In the genomic region with DNA sequence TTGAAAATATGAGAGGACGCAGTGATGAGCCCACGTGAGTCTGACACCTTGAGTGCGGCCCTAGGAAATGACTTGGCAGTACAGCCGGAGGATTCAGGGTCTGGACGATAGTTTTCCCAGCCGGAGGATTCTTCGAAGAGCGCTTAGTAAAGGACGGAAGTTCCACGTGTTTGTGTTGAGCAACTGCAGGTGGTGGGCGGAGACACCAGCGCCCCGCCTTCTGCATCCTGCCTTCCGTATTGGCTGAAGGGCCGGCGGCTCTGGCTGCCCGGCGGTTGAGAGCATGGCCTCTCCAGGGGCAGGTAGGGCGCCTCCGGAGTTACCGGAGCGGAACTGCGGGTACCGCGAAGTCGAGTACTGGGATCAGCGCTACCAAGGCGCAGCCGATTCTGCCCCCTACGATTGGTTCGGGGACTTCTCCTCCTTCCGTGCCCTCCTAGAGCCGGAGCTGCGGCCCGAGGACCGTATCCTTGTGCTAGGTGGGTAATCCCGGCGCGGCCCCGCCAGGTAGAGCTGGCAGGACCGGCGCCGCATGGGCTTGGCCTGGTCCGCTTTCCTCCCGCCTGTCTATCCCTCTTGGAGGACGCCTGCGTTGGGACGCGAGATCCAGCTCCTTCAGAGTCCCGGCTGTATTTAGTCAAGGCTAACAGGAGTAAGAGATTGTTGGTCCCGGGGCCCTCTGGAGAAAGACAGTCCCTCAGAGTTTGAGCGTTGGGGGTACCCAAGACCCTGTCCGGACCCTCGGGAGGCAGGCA, we compare ENCODE assay signal across 8 cellular contexts. TPM values are rescaled to one million over a fixed set of nuclear protein-coding genes. Genes with fewer than 3 reads are reported as not detected.
DNase-seq lines count a peak whose midpoint lies in the region; ATAC-seq and TF ChIP-seq lines count a peak whose summit lies in the region.

Gene EEF1AKMT4, plus strand, starts transcription at position 261 of the 755 bp plus-strand sequence. Its CDS starts 23 bp downstream, at position 284.

- TF ChIP-seq POLR2A in IMR-90 (IDR thresholded peaks at IDR 0.05; ENCODE audit: low read depth, low read length): no peak

- H3K36me3 ChIP-seq in IMR-90 (ENCODE audit: control insufficient read depth, insufficient read depth, low read length) (peaks cover 11% of the 10 kb centered on the region; the same call in 1 of the 2 replicates), OCI-LY7 (ENCODE audit: insufficient read depth, low read length) (peaks cover 12% of the 10 kb centered on the region)

- TF ChIP-seq CTCF in IMR-90 (conservative IDR thresholded peaks at IDR 0.05; ENCODE audit: low read depth, low read length) (peak; percentile 58), OCI-LY7 (conservative IDR thresholded peaks at IDR 0.05; ENCODE audit: low read length) (no peak), epithelial cell of proximal tubule (conservative IDR thresholded peaks at IDR 0.05; ENCODE audit: low read depth, low read length) (no peak)

- H4K91ac ChIP-seq in IMR-90 (ENCODE audit: insufficient read depth, low read depth, low read length): peak within 1 kb of the TSS; percentile 90

- H3K4me3 ChIP-seq in IMR-90 (ENCODE audit: insufficient read depth, low read depth, low read length) (peak within 1 kb of the TSS; percentile 97), OCI-LY7 (ENCODE audit: low read depth, low read length, poor library complexity, severe bottlenecking) (peak within 1 kb of the TSS; percentile 81), epithelial cell of proximal tubule (ENCODE audit: low read depth, low read length) (peak within 1 kb of the TSS; percentile 88)

- peak within 1 kb of the TSS; percentile 47; the same call in 1 of the 3 replicates for H2BK15ac ChIP-seq in IMR-90 (ENCODE audit: low read depth, low read length)

- peak within 1 kb of the TSS; percentile 91 for H3K4ac ChIP-seq in IMR-90 (ENCODE audit: low read depth, low read length)

- in situ Hi-C loops in IMR-90 (cut with MboI; ENCODE audit: low sequenced_read_pairs): loop anchor here (10.0 to 25.0 kb wide), 2 partner anchors 355 to 787 kb away; no protein-coding TSS in a partner anchor

- peak within 1 kb of the TSS; percentile 99 for H2AFZ ChIP-seq in IMR-90 (replicated peaks; ENCODE audit: low read length, poor library complexity)
- H2AFZ ChIP-seq in OCI-LY7 (ENCODE audit: low read length): peak within 1 kb of the TSS; percentile 98

- BruUV-seq in IMR-90 (replicated peaks; lab: Mats Ljungman, UMichigan): no TSS peak
- no TSS peak for BruUV-seq in OCI-LY7 (replicated peaks; lab: Mats Ljungman, UMichigan)

- peak within 1 kb of the TSS; percentile 87 to 95 for H4K8ac ChIP-seq in IMR-90 (ENCODE audit: low read depth in 2 of 2, low read length in 2 of 2)

- H2BK20ac ChIP-seq in IMR-90 (ENCODE audit: low read depth, low read length): no peak within 1 kb of the TSS

- no peaks in the 10 kb centered on the region for H3K9me3 ChIP-seq in IMR-90 (ENCODE audit: control insufficient read depth, insufficient read depth, low read length)
- H3K9me3 ChIP-seq in OCI-LY7 (ENCODE audit: low read length): no peaks in the 10 kb centered on the region

- H3K79me1 ChIP-seq in IMR-90 (ENCODE audit: low read depth in 1 of 2, low read length in 2 of 2): peaks cover 7 to 24% of the 10 kb centered on the region in 2 experiments

- H3K4me1 ChIP-seq in IMR-90 (ENCODE audit: control insufficient read depth, insufficient read depth, low read length): no peaks in the 10 kb centered on the region; the same call in 1 of the 2 replicates
- H3K4me1 ChIP-seq in OCI-LY7 (ENCODE audit: insufficient read depth, low read length, poor library complexity, severe bottlenecking): peaks cover 8% of the 10 kb centered on the region

- ATAC-seq in GM21528 (IDR thresholded peaks at IDR 0.05; ENCODE audit: low FRiP score, unreplicated experiment) (peak; percentile 79), IMR-90 (ENCODE audit: low read depth) (peak; percentile 94)

- peak within 1 kb of the TSS; percentile 96 for H3K14ac ChIP-seq in IMR-90 (replicated peaks; ENCODE audit: low read depth, low read length)

- peak; percentile 97 for DNase-seq in DMS153 (lab: John Stamatoyannopoulos, UW)
- peak; percentile 98 for DNase-seq in IMR-90
- peak; percentile 98 for DNase-seq in OCI-LY7 (ENCODE audit: low spot score)
- peak; percentile 89 for DNase-seq in activated T-cell treated with anti-CD3 and anti-CD28 coated beads for 4 hours
- DNase-seq in epithelial cell of proximal tubule (ENCODE audit: low read depth): peak; percentile 83
- peak; percentile 97 for DNase-seq in mucosa of gallbladder (ENCODE audit: low spot score)
- DNase-seq in stimulated activated CD8-positive, alpha-beta memory T cell treated with anti-CD3 and anti-CD28 coated beads, Interleukin-4, amount 100 ng/mL, for 4 hours (ENCODE audit: low read depth in 2 of 2, low spot score in 1 of 2): peak; percentile 87 to 93

- intact Hi-C loops in IMR-90 (cut with micrococcal nuclease) (loop anchor here (1.0 to 10.0 kb wide), 5 partner anchors 63 to 354 kb away; partner anchors contain the start of genes ABCC5, ABCF3 and EIF2B5), OCI-LY7 (cut with micrococcal nuclease; ENCODE audit: unreplicated experiment) (loop anchor here (1.0 to 5.0 kb wide), 7 partner anchors 38 to 354 kb away; partner anchors contain the start of genes ABCF3, EIF2B5 and PSMD2)

- WGBS in IMR-90 (ENCODE audit: extremely low coverage in 2 of 2, insufficient read length in 1 of 2), 2 experiments: 0% methylated on average over 19 of the region's 54 CpGs; no CpG with 5 or more reads in 1 of the 2 experiments

- H3K9ac ChIP-seq in IMR-90 (ENCODE audit: low read depth, low read length): peak within 1 kb of the TSS; percentile 95

- H2BK120ac ChIP-seq in IMR-90 (ENCODE audit: low read depth, low read length): peak within 1 kb of the TSS; percentile 75

- CTCF ChIA-PET in IMR-90 (lab: Yijun Ruan, JAX): interaction anchor here (0.7 to 1.2 kb wide), 5 partner anchors 9 to 72 kb away, joined by 3 to 5 read pairs (median 4); no protein-coding TSS in a partner anchor
- CTCF ChIA-PET in OCI-LY7 (lab: Charles Lee; ENCODE audit: unreplicated experiment): interaction anchor here (0.8 to 1.4 kb wide), 2 partner anchors 90 to 353 kb away, joined by 3 read pairs; no protein-coding TSS in a partner anchor

- peak within 1 kb of the TSS; percentile 84 for H2AK9ac ChIP-seq in IMR-90 (replicated peaks; ENCODE audit: low read depth, low read length, poor library complexity)

- POLR2A ChIA-PET in IMR-90 (lab: Charles Lee; ENCODE audit: unreplicated experiment) (interaction anchor here (0.6 kb wide), 1 partner anchor 234 kb away, joined by 9 read pairs; no protein-coding TSS in a partner anchor), OCI-LY7 (lab: Charles Lee) (interaction anchor here (0.8 kb wide), 1 partner anchor 67 kb away, joined by 3 read pairs; no protein-coding TSS in a partner anchor)

- H3K4me2 ChIP-seq in IMR-90 (ENCODE audit: low read depth, low read length) (peak within 1 kb of the TSS; percentile 99), OCI-LY7 (ENCODE audit: low read length) (peak within 1 kb of the TSS; percentile 99)

- peak; percentile 42; the same call in 1 of the 2 replicates for TF ChIP-seq RAD21 in IMR-90 (IDR thresholded peaks at IDR 0.05; ENCODE audit: low read length)

- H3K27ac ChIP-seq in IMR-90 (ENCODE audit: insufficient read depth, low read length) (peak within 1 kb of the TSS; percentile 82), OCI-LY7 (ENCODE audit: low read depth, low read length, poor library complexity, severe bottlenecking) (peak within 1 kb of the TSS; percentile 83)

- H3K27me3 ChIP-seq in IMR-90 (ENCODE audit: control insufficient read depth, insufficient read depth, low read length): no peaks in the 10 kb centered on the region

- peak within 1 kb of the TSS; percentile 92 for H4K5ac ChIP-seq in IMR-90 (ENCODE audit: low read depth, low read length)

- dilution Hi-C loops in IMR-90 (cut with HindIII; ENCODE audit: low sequenced_read_pairs, unreplicated experiment): no loop called here

- peak within 1 kb of the TSS; percentile 85 for H2BK5ac ChIP-seq in IMR-90 (ENCODE audit: low read depth, low read length, poor library complexity, severe bottlenecking)

- no peaks in the 10 kb centered on the region for H3K9me2 ChIP-seq in OCI-LY7 (ENCODE audit: insufficient read depth, low read length)

- H4K20me1 ChIP-seq in IMR-90 (ENCODE audit: insufficient read depth, low read length): no peaks in the 10 kb centered on the region; the same call in 1 of the 2 replicates
- H4K20me1 ChIP-seq in OCI-LY7 (ENCODE audit: insufficient read depth, low read length): peaks cover 4% of the 10 kb centered on the region; the same call in 1 of the 2 replicates

- H3K56ac ChIP-seq in IMR-90 (ENCODE audit: extremely low read depth, insufficient read depth, low read length): peak within 1 kb of the TSS; percentile 93

- H3K79me2 ChIP-seq in OCI-LY7 (ENCODE audit: insufficient read depth, low read depth, low read length): peaks cover 13% of the 10 kb centered on the region

- H2AK5ac ChIP-seq in IMR-90 (ENCODE audit: low read depth, low read length): peak within 1 kb of the TSS; percentile 88

- H3K23ac ChIP-seq in IMR-90 (ENCODE audit: low read depth, low read length): peak within 1 kb of the TSS; percentile 95

- no peaks in the 10 kb centered on the region for H3K9me1 ChIP-seq in IMR-90 (ENCODE audit: insufficient read depth, low read length)

- H3K18ac ChIP-seq in IMR-90 (ENCODE audit: low read depth, low read length): peak within 1 kb of the TSS; percentile 53

TF ChIP-seq in IMR-90, 13 proteins besides CTCF, POLR2A, EP300 and RAD21 (continues in another document):
- TF ChIP-seq MAZ (IDR thresholded peaks at IDR 0.05; ENCODE audit: borderline replicate concordance, low read depth, low read length) (peak; percentile 40; the same call in 1 of the 2 replicates), RCOR1 (IDR thresholded peaks at IDR 0.05; ENCODE audit: insufficient replicate concordance, low read length) (no peak), MAFK (IDR thresholded peaks at IDR 0.05; ENCODE audit: low read depth, low read length) (no peak), BHLHE40 (IDR thresholded peaks at IDR 0.05; ENCODE audit: low read depth, low read length) (peak; percentile 82)
- TF ChIP-seq, protein P1, sequence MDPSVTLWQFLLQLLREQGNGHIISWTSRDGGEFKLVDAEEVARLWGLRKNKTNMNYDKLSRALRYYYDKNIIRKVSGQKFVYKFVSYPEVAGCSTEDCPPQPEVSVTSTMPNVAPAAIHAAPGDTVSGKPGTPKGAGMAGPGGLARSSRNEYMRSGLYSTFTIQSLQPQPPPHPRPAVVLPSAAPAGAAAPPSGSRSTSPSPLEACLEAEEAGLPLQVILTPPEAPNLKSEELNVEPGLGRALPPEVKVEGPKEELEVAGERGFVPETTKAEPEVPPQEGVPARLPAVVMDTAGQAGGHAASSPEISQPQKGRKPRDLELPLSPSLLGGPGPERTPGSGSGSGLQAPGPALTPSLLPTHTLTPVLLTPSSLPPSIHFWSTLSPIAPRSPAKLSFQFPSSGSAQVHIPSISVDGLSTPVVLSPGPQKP (IDR thresholded peaks at IDR 0.05; ENCODE audit: borderline replicate concordance, low read depth, low read length): no peak

RNA-seq across cellular contexts. Expression of gene EEF1AKMT4, which starts in this region (rescaled TPM):
- total RNA-seq in IMR-90 (2012; rRNA removed): 2.8 and 2.9 TPM in 2 replicates
- polyA plus RNA-seq in IMR-90 (2012; rRNA removed): 3.6 and 5.3 TPM in 2 replicates
- polyA plus RNA-seq in IMR-90 (2012; cell fraction: cytosol; rRNA removed): 6.1 and 6.6 TPM in 2 replicates
- polyA plus RNA-seq in IMR-90 (2012; cell fraction: nucleus; rRNA removed; ENCODE audit: low replicate concordance): 1.2 and 2.0 TPM in 2 replicates
- 18.8 and 20.1 TPM in 2 replicates for total RNA-seq in OCI-LY7 (2014; rRNA removed; shearing (Covaris generic))
- 13.2 and 18.8 TPM in 2 replicates for total RNA-seq in OCI-LY7 (2022)
- total RNA-seq in epithelial cell of proximal tubule: 6.2 and 6.6 TPM in 2 replicates
- 3.2 TPM for total RNA-seq in mucosa of gallbladder

Comparison
In these comparisons a context has a peak if more than half of its experiments do, and no peak if none do; other contexts are left out.
1. Peak in every context shown above with its lines: DNase-seq, ATAC-seq, H3K4me3 ChIP-seq and H3K27ac ChIP-seq.